In the genomic region with DNA sequence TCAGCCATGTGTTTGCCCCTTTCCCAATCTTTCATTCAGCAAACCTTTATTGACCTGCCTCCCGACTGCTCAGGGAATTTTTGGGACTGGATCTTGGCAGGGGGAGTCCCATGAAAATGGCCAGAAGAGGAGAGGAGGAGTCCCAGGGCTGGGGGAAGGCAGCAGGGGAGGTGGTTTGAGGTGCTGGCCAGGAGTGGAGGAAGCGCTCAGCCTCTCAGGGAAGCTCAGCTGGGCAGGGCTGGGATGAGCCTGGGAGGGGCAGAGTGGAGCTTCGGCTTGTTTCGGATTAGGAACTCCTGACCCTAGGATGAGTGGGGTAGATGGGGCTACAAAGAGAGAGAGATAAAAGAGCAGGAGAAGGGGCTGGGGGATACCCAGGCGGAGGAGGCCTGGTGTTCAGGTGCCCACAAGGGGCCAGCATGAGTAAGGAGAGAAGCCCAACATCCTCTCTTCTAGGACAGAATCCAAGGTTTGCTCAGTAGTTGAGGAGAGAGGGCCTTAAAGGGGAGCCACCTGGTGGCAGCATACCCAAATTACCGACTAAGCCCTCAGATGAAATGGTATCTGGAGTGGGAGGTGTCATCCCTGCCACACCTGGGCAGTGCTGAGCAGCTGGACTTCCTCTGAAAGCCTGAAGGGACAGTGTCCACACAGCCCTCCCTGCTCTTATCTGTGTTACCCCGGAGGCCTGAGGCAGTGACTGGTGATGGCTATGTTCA, we compare ENCODE assay signal across 9 cellular contexts.
A peak's percentile ranks its signal among the peaks of the same experiment; 100 is the strongest.
DNase-seq lines count a peak whose midpoint lies in the region; ATAC-seq, FAIRE-seq and TF ChIP-seq lines count a peak whose summit lies in the region.
"Had no signal": no experiment of that assay in that cellular context is flagged by ENCODE, and none has a peak within 500 bp of the region (broad histone marks: within the 10 kb centered on the region; RNA-seq: fewer than 3 reads in every experiment).

No MANE protein-coding gene starts in this region.

- CTCF ChIA-PET in SK-N-SH (lab: Yijun Ruan, JAX): interaction anchor here (0.9 to 2.2 kb wide), 5 partner anchors 13 to 123 kb away, joined by 3 to 7 read pairs (median 3); no protein-coding TSS in a partner anchor

- no peaks in the 10 kb centered on the region for H3K79me2 ChIP-seq in SK-N-SH (ENCODE audit: insufficient read depth)

- no peak overlapping the region for H3K4me2 ChIP-seq in SK-N-SH

- POLR2A ChIA-PET in SK-N-SH (lab: Yijun Ruan, JAX): no interaction called here

- no peaks in the 10 kb centered on the region; a peak in 1 of 4 replicates for H3K4me1 ChIP-seq in SK-N-SH (ENCODE audit: control insufficient read depth in 1 of 2, insufficient read depth in 2 of 2, low read depth in 1 of 2, low read length in 1 of 2)
- H3K4me1 ChIP-seq in vagina: peaks cover 26% of the 10 kb centered on the region

- TF ChIP-seq RAD21 in SK-N-SH (IDR thresholded peaks at IDR 0.05; ENCODE audit: low read length): peak; percentile 45

- DNase-seq in NCI-H2227 (lab: John Stamatoyannopoulos, UW; ENCODE audit: unreplicated experiment) (peak; percentile 13), NCI-H2227 treated with DMSO at 0.1 percent for 48 hours (lab: John Stamatoyannopoulos, UW) (no peak), HTR-8/SVneo (ENCODE audit: insufficient read length, low spot score) (peak; percentile 56), SK-N-SH (peak; percentile 66), glomerular visceral epithelial cell (ENCODE audit: extremely low spot score) (peak; percentile 34), vagina (ENCODE audit: extremely low spot score in 2 of 2) (no peak), GDM1 (lab: John Stamatoyannopoulos, UW) (no peak)

- H4K20me1 ChIP-seq in SK-N-SH (ENCODE audit: insufficient read depth): no peaks in the 10 kb centered on the region

- H3K27me3 ChIP-seq in SK-N-SH (ENCODE audit: insufficient read depth) (peaks cover 16% of the 10 kb centered on the region; the same call in 1 of the 2 replicates), vagina (no peaks in the 10 kb centered on the region)

- H3F3A ChIP-seq in SK-N-SH (replicated peaks; ENCODE audit: insufficient read depth): no peaks in the 10 kb centered on the region

- H3K9me2 ChIP-seq in SK-N-SH: no peaks in the 10 kb centered on the region

- H3K9ac ChIP-seq in SK-N-SH: no peak overlapping the region

- no peak for ATAC-seq in GM19023 (IDR thresholded peaks at IDR 0.05; ENCODE audit: unreplicated experiment)

- no peak overlapping the region for H2AFZ ChIP-seq in SK-N-SH (ENCODE audit: low read depth)

- intact Hi-C loops in vagina (cut with DNase I): no loop called here

- H3K9me3 ChIP-seq in SK-N-SH (no peaks in the 10 kb centered on the region), vagina (no peaks in the 10 kb centered on the region)

- 73% methylated on average over 6 of the region's 7 CpGs for WGBS in SK-N-SH (ENCODE audit: low lambda C conversion rate)

- H3K27ac ChIP-seq in SK-N-SH (ENCODE audit: low read depth in 2 of 2, low read length in 1 of 2) (no peak overlapping the region), vagina (peak overlapping the region; percentile 59)
- H3K27ac ChIP-seq: C4-2B had no signal

- no peak for FAIRE-seq in HTR-8/SVneo (lab: Jason Lieb, UNC)

- H3K4me3 ChIP-seq in SK-N-SH (ENCODE audit: low read depth in 2 of 2, low read length in 1 of 2) (no peak overlapping the region; a peak in 1 of 4 replicates), vagina (no peak overlapping the region)

- TF ChIP-seq POLR2A in vagina (IDR thresholded peaks at IDR 0.05): no peak

- H3K36me3 ChIP-seq in SK-N-SH (replicated peaks in 1 of 2; ENCODE audit: control insufficient read depth in 1 of 2, insufficient read depth in 2 of 2, low read length in 1 of 2) (no peaks in the 10 kb centered on the region), vagina (no peaks in the 10 kb centered on the region)

- TF ChIP-seq CTCF in SK-N-SH (IDR thresholded peaks at IDR 0.05) (peak; percentile 35; the same call in 1 of the 2 replicates), vagina (IDR thresholded peaks at IDR 0.05) (no peak)

- no peak for TF ChIP-seq EP300 in SK-N-SH (IDR thresholded peaks at IDR 0.05; ENCODE audit: borderline replicate concordance in 1 of 2, low read depth in 1 of 2, low read length in 1 of 2)

TF ChIP-seq in SK-N-SH, 30 proteins besides CTCF, POLR2A, EP300 and RAD21:
- TF ChIP-seq EZH2phosphoT487 (IDR thresholded peaks at IDR 0.05; ENCODE audit: borderline replicate concordance, low read depth): no peak
- no peak for TF ChIP-seq FOXJ3 (CRISPR knock-in tag; IDR thresholded peaks at IDR 0.05)
- peak; percentile 34; the same call in 1 of the 2 replicates for TF ChIP-seq SMC3 (IDR thresholded peaks at IDR 0.05; ENCODE audit: low read depth, low read length)

Comparison
In these comparisons a context has a peak if more than half of its experiments do, and no peak if none do; other contexts are left out.
1. DNase-seq: peak in NCI-H2227 (single experiment), HTR-8/SVneo (single experiment), SK-N-SH (single experiment) and glomerular visceral epithelial cell (single experiment); none in NCI-H2227 treated with DMSO at 0.1 percent for 48 hours (single experiment), vagina (0 of 2) and GDM1 (single experiment).